In genomic region chr16:30797670-30798309, GRCh38 we compare ENCODE assay signal across 12 cellular contexts. TPM values are rescaled to one million over a fixed set of nuclear protein-coding genes. Genes with fewer than 3 reads are reported as not detected.
DNase-seq lines count a peak whose midpoint lies in the region; FAIRE-seq and TF ChIP-seq lines count a peak whose summit lies in the region.
"Had no signal": no experiment of that assay in that cellular context is flagged by ENCODE, and none has a peak within 500 bp of the region (broad histone marks: within the 10 kb centered on the region; RNA-seq: fewer than 3 reads in every experiment).

No MANE protein-coding gene starts in this region.

- WGBS in endodermal cell (ENCODE audit: insufficient coverage in 1 of 2, insufficient read length in 1 of 2), 2 experiments, result 85 to 88% methylated on average over 7 of the region's 8 CpGs
- 90% methylated on average over 5 of the region's 8 CpGs for WGBS in mesenchymal stem cell

- peaks cover 32% of the 10 kb centered on the region for H3K27me3 Mint-ChIP-seq in endodermal cell (ENCODE audit: insufficient read depth)

- peaks cover 4% of the 10 kb centered on the region for H3K4me1 Mint-ChIP-seq in endodermal cell

- H4K20me1 ChIP-seq in Karpas-422 (ENCODE audit: insufficient read depth, low read depth, low read length), result no peaks in the 10 kb centered on the region

- H4K91ac ChIP-seq in mesenchymal stem cell (ENCODE audit: low read length), result no peak overlapping the region

- H3K9me3 ChIP-seq in Karpas-422 (ENCODE audit: low read length), result no peaks in the 10 kb centered on the region
- H3K9me3 ChIP-seq in endodermal cell (ENCODE audit: control insufficient read depth, low read length), result no peaks in the 10 kb centered on the region
- no peaks in the 10 kb centered on the region for H3K9me3 ChIP-seq in mesenchymal stem cell (ENCODE audit: control insufficient read depth, low read length)
- H3K9me3 ChIP-seq: ovary had no signal

- H3K36me3 Mint-ChIP-seq in endodermal cell (ENCODE audit: low read depth), result no peaks in the 10 kb centered on the region

- peak; percentile 8 for FAIRE-seq in G401.6 (lab: Jason Lieb, UNC)

- H2AFZ ChIP-seq in Karpas-422 (ENCODE audit: low read length), result no peak overlapping the region
- H2AFZ ChIP-seq in mesenchymal stem cell (ENCODE audit: low read depth, low read length), result no peak overlapping the region

- H2BK120ac ChIP-seq in mesenchymal stem cell (ENCODE audit: low read depth, low read length), result no peak overlapping the region

- H2BK15ac ChIP-seq in mesenchymal stem cell (ENCODE audit: low read depth, poor library complexity, severe bottlenecking), result no peak overlapping the region

- DNase-seq in Karpas-422 (peak; percentile 63), endodermal cell (no peak), mesenchymal stem cell (no peak), GM03348 (ENCODE audit: low spot score) (no peak), hypothalamus (lab: John Stamatoyannopoulos, UW) (no peak)
- DNase-seq: activated CD8-positive, alpha-beta memory T cell treated with anti-CD3 and anti-CD28 coated beads, Interleukin-2, amount 50 U/mL, for 4 hours; dorsolateral prefrontal cortex; glutamatergic neuron; ovary; stimulated activated CD4-positive, alpha-beta T cell treated with anti-CD3 and anti-CD28 coated beads, Interleukin-15, amount 100 ng/mL, for 24 hours had no signal

- no peaks in the 10 kb centered on the region for H3K4me1 ChIP-seq in Karpas-422 (ENCODE audit: low read length)
- no peaks in the 10 kb centered on the region for H3K4me1 ChIP-seq in endodermal cell (ENCODE audit: control insufficient read depth, insufficient read depth, low read length)
- no peaks in the 10 kb centered on the region for H3K4me1 ChIP-seq in mesenchymal stem cell (ENCODE audit: control insufficient read depth, insufficient read depth, low read depth, low read length)

- no peak overlapping the region for H2BK5ac ChIP-seq in mesenchymal stem cell (ENCODE audit: low read depth, low read length, poor library complexity, severe bottlenecking)

- no peak overlapping the region for H2AK5ac ChIP-seq in mesenchymal stem cell (ENCODE audit: low read length, severe bottlenecking)

- no peak overlapping the region for H3K14ac ChIP-seq in mesenchymal stem cell (ENCODE audit: low read length in 2 of 2)

- no peak overlapping the region for H3K23ac ChIP-seq in mesenchymal stem cell (ENCODE audit: low read length in 2 of 2)

- H3K9ac ChIP-seq in Karpas-422 (ENCODE audit: low read length) (no peak overlapping the region), endodermal cell (ENCODE audit: extremely low read depth, low read length, poor library complexity, severe bottlenecking) (no peak overlapping the region), mesenchymal stem cell (ENCODE audit: low read length) (no peak overlapping the region)

- no peaks in the 10 kb centered on the region for H3K79me2 ChIP-seq in Karpas-422 (ENCODE audit: low read length)

- no peak overlapping the region for H3K27ac ChIP-seq in Karpas-422 (ENCODE audit: low read length)
- no peak overlapping the region for H3K27ac ChIP-seq in endodermal cell (ENCODE audit: low read depth, low read length)
- no peak overlapping the region for H3K27ac ChIP-seq in mesenchymal stem cell (ENCODE audit: low read length, poor library complexity, severe bottlenecking)
- H3K27ac ChIP-seq: dorsolateral prefrontal cortex, ovary had no signal

- no peak overlapping the region for H3K4me3 Mint-ChIP-seq in endodermal cell

- H2BK12ac ChIP-seq in mesenchymal stem cell (ENCODE audit: low read length in 2 of 2), result no peak overlapping the region

- H3K4me3 ChIP-seq in Karpas-422 (ENCODE audit: low read length) (no peak overlapping the region), endodermal cell (ENCODE audit: low read length) (no peak overlapping the region), mesenchymal stem cell (ENCODE audit: insufficient read depth in 1 of 2, low read depth in 1 of 2, low read length in 2 of 2) (no peak overlapping the region)
- H3K4me3 ChIP-seq: dorsolateral prefrontal cortex, lung, ovary had no signal

- H3K4me2 ChIP-seq in Karpas-422 (ENCODE audit: low read depth, low read length, poor library complexity, severe bottlenecking) (no peak overlapping the region), mesenchymal stem cell (ENCODE audit: low read length, poor library complexity, severe bottlenecking) (no peak overlapping the region)

- peak; percentile 61 for TF ChIP-seq CTCF in endodermal cell (conservative IDR thresholded peaks at IDR 0.05)

- no peak overlapping the region for H3K27ac Mint-ChIP-seq in endodermal cell

- H3K9me2 ChIP-seq in Karpas-422 (replicated peaks; ENCODE audit: insufficient read depth, low read length), result no peaks in the 10 kb centered on the region

- H3K27me3 ChIP-seq in Karpas-422 (ENCODE audit: low read length) (no peaks in the 10 kb centered on the region), endodermal cell (ENCODE audit: control insufficient read depth, insufficient read depth, low read length, poor library complexity, severe bottlenecking) (no peaks in the 10 kb centered on the region), mesenchymal stem cell (ENCODE audit: control insufficient read depth in 1 of 2, insufficient read depth in 1 of 2, low read length in 2 of 2) (peaks cover 0 to 4% of the 10 kb centered on the region in 2 experiments)
- H3K27me3 ChIP-seq: dorsolateral prefrontal cortex, ovary had no signal

- no peaks in the 10 kb centered on the region for H3K9me3 Mint-ChIP-seq in endodermal cell

- H3K4ac ChIP-seq in mesenchymal stem cell (ENCODE audit: low read depth in 1 of 2, low read length in 2 of 2), result no peak overlapping the region

- no peaks in the 10 kb centered on the region for H3K79me1 ChIP-seq in mesenchymal stem cell (replicated peaks; ENCODE audit: low read length, poor library complexity, severe bottlenecking)

- H4K8ac ChIP-seq in mesenchymal stem cell (ENCODE audit: low read length), result no peak overlapping the region

- H3K36me3 ChIP-seq in Karpas-422 (ENCODE audit: insufficient read depth, low read length) (no peaks in the 10 kb centered on the region), endodermal cell (ENCODE audit: control insufficient read depth, insufficient read depth, low read length) (no peaks in the 10 kb centered on the region), mesenchymal stem cell (ENCODE audit: control insufficient read depth in 1 of 2, insufficient read depth in 2 of 2, low read depth in 1 of 2, low read length in 2 of 2) (no peaks in the 10 kb centered on the region)
- H3K36me3 ChIP-seq: ovary had no signal

- no peak overlapping the region for H3K18ac ChIP-seq in mesenchymal stem cell (ENCODE audit: low read depth in 1 of 2, low read length in 2 of 2)

RNA-seq across cellular contexts. Expression of gene ZNF629, which starts 10.8 kb away (rescaled TPM):
- total RNA-seq in Karpas-422 (2014; rRNA removed; shearing (Covaris generic); ENCODE audit: low replicate concordance), result 4.8 and 6.3 TPM in 2 replicates
- total RNA-seq in endodermal cell, result 10 to 100 TPM; 31.8 to 33.3 TPM
- 24.3 TPM for polyA plus RNA-seq in endodermal cell (2013, experiment 1 of 2)
- polyA plus RNA-seq in endodermal cell (2013, experiment 2 of 2), result 24.7 TPM
- 13.8 TPM for polyA plus RNA-seq in mesenchymal stem cell (2013, experiment 1 of 2)
- 13.2 TPM for polyA plus RNA-seq in mesenchymal stem cell (2013, experiment 2 of 2)

RNA-seq across cellular contexts. Expression of gene RNF40, which starts 35.7 kb away (rescaled TPM):
- 57.9 and 66.4 TPM in 2 replicates for total RNA-seq in Karpas-422 (2014; rRNA removed; shearing (Covaris generic); ENCODE audit: low replicate concordance)
- 10 to 100 TPM; 88.4 to 95.8 TPM for total RNA-seq in endodermal cell
- 89.1 TPM for polyA plus RNA-seq in endodermal cell (2013, experiment 1 of 2)
- 85.4 TPM for polyA plus RNA-seq in endodermal cell (2013, experiment 2 of 2)
- polyA plus RNA-seq in mesenchymal stem cell (2013, experiment 1 of 2), result 48.5 TPM
- polyA plus RNA-seq in mesenchymal stem cell (2013, experiment 2 of 2), result 47.8 TPM

RNA-seq across cellular contexts. Expression of gene CFAP119, which starts 35.9 kb away (rescaled TPM):
- total RNA-seq in Karpas-422 (2014; rRNA removed; shearing (Covaris generic); ENCODE audit: low replicate concordance), result 8.9 and 15.0 TPM in 2 replicates
- total RNA-seq in endodermal cell, result 10 to 100 TPM in 1 of 2 donors, 1 to 10 TPM in 1; 6.9 to 12.6 TPM
- 8.2 TPM for polyA plus RNA-seq in endodermal cell (2013, experiment 1 of 2)
- 9.1 TPM for polyA plus RNA-seq in endodermal cell (2013, experiment 2 of 2)
- 4.8 TPM for polyA plus RNA-seq in mesenchymal stem cell (2013, experiment 1 of 2)
- polyA plus RNA-seq in mesenchymal stem cell (2013, experiment 2 of 2), result 4.8 TPM

RNA-seq across cellular contexts. Expression of gene PHKG2, which starts 49.6 kb away (rescaled TPM):
- total RNA-seq in Karpas-422 (2014; rRNA removed; shearing (Covaris generic); ENCODE audit: low replicate concordance), result 32.3 and 35.5 TPM in 2 replicates
- total RNA-seq in endodermal cell, result 10 to 100 TPM; 49.8 to 54.8 TPM
- 33.9 TPM for polyA plus RNA-seq in endodermal cell (2013, experiment 1 of 2)
- 33.8 TPM for polyA plus RNA-seq in endodermal cell (2013, experiment 2 of 2)
- 22.5 TPM for polyA plus RNA-seq in mesenchymal stem cell (2013, experiment 1 of 2)
- polyA plus RNA-seq in mesenchymal stem cell (2013, experiment 2 of 2), result 21.9 TPM
